8 cellular contexts compared by ENCODE assay signal in the genomic region with DNA sequence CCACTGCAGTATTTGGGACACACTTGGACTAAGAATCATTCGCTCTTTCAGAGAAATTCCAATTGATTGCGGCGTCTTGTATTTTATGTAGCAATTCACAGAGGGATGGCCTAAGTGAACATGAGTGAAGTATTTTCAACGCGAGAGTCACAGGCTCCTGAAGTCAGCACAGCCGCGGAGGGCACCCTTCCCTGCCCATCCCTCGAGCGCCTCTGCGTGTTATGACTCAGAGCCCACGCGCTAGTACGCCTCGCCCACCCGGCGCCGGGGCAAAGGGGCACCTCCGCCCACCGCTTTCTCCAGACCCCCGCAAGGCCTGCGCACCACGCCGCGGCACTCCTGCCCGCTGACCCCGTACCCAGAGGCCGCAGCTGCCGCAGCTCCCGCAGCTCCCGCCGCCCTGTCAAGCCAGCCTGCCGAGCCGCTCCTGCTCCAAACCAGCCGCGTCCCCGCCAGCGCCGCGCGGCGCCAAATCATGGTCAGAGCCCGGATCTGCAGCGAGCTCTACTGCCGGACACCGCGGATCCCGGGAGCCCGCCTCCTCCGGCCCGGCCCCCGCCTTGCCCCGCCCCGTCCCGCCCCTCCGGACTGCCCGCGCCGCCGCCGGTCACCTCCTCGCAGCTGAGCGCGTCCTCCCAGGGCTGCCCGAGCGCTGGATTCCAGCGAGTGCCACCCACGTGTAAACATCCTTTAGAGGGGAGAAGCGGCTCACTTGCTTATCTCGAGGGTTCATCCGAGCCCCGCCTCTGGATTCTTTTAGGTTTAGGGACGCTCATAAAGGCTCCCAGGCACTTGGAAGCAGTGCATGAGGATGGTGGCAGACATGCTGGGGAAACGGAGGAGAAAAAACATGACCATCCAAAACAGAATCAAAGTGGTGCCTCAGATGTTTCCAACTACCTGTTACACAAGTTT. TPM values are rescaled to one million over a fixed set of nuclear protein-coding genes. Genes with fewer than 3 reads are reported as not detected.
DNase-seq lines count a peak whose midpoint lies in the region; ATAC-seq and TF ChIP-seq lines count a peak whose summit lies in the region.

TSS of gene GLRX2 (minus strand) at position 509 of the 915 bp plus-strand sequence. CDS start at position 477, 32 bp downstream.

- peak within 1 kb of the TSS; percentile 61 for H2BK5ac ChIP-seq in trophoblast cell (ENCODE audit: low read depth, low read length, poor library complexity)

- no peaks in the 10 kb centered on the region for H3K27me3 ChIP-seq in cardiac muscle cell
- H3K27me3 ChIP-seq in trophoblast cell (ENCODE audit: insufficient read depth, low read length): no peaks in the 10 kb centered on the region

- peaks cover 18% of the 10 kb centered on the region for H3K4me1 Mint-ChIP-seq in activated naive CD8-positive, alpha-beta T cell treated with anti-CD3 and anti-CD28 coated beads, Interleukin-2, amount 50 U/mL, for 24 hours
- H3K4me1 Mint-ChIP-seq in type B pancreatic cell (ENCODE audit: unreplicated experiment): peaks cover 22% of the 10 kb centered on the region

- H3K4ac ChIP-seq in trophoblast cell (ENCODE audit: low read depth, low read length): no peak within 1 kb of the TSS

- H2AK5ac ChIP-seq in trophoblast cell (ENCODE audit: low read length): no peak within 1 kb of the TSS

- whole genome bisulfite sequencing in trophoblast cell (ENCODE audit: extremely low coverage, insufficient coverage, insufficient read length): no CpG with 5 or more reads among the region's 73 CpGs

- peaks cover 5% of the 10 kb centered on the region for H3K79me2 ChIP-seq in trophoblast cell (ENCODE audit: control insufficient read depth, insufficient read depth, low read length, poor library complexity)

- DNase-seq in NCI-H1048 (lab: John Stamatoyannopoulos, UW) (peak; percentile 54), SW 1271 (lab: John Stamatoyannopoulos, UW) (peak; percentile 24 to 77), cardiac muscle cell (ENCODE audit: low read depth in 1 of 2, low spot score in 1 of 2) (peak; percentile 91), trophoblast cell (peak; percentile 79 to 82), type B pancreatic cell (ENCODE audit: extremely low spot score, unreplicated experiment) (peak; percentile 85)
- DNase-seq in activated naive CD8-positive, alpha-beta T cell treated with anti-CD3 and anti-CD28 coated beads, Interleukin-2, amount 50 U/mL, for 24 hours: peak; percentile 70

- TF ChIP-seq CTCF in GM12874 (IDR thresholded peaks at IDR 0.05; ENCODE audit: insufficient read depth, low read depth, low read length): peak; percentile 10; the same call in 1 of the 2 replicates
- no peak for TF ChIP-seq CTCF in cardiac muscle cell (IDR thresholded peaks at IDR 0.05; ENCODE audit: low read depth, low read length)
- peak; percentile 17 for TF ChIP-seq CTCF in type B pancreatic cell (conservative IDR thresholded peaks at IDR 0.05)

- peak within 1 kb of the TSS; percentile 49 for H3K14ac ChIP-seq in trophoblast cell (ENCODE audit: low read length)

- peak within 1 kb of the TSS; percentile 20 for H4K91ac ChIP-seq in trophoblast cell (ENCODE audit: low read depth, low read length)

- no peak within 1 kb of the TSS for H2BK12ac ChIP-seq in trophoblast cell (ENCODE audit: low read length)

- H3K4me1 ChIP-seq in cardiac muscle cell (ENCODE audit: low read depth) (peaks cover 4% of the 10 kb centered on the region), trophoblast cell (ENCODE audit: control insufficient read depth in 1 of 2, insufficient read depth in 2 of 2, low read length in 2 of 2) (no peaks in the 10 kb centered on the region)

- peak within 1 kb of the TSS; percentile 84 for H3K9ac ChIP-seq in trophoblast cell (ENCODE audit: low read length)

- H3K23ac ChIP-seq in trophoblast cell (ENCODE audit: low read length): no peak within 1 kb of the TSS

- H3K9me3 ChIP-seq in cardiac muscle cell (ENCODE audit: low read depth) (no peaks in the 10 kb centered on the region), trophoblast cell (ENCODE audit: insufficient read depth, low read depth, low read length) (no peaks in the 10 kb centered on the region)

- peak within 1 kb of the TSS; percentile 75 for H3K27ac ChIP-seq in cardiac muscle cell
- H3K27ac ChIP-seq in trophoblast cell (ENCODE audit: low read depth, low read length): peak within 1 kb of the TSS; percentile 76

- H2AFZ ChIP-seq in trophoblast cell (ENCODE audit: insufficient read depth, low read length, poor library complexity): peak within 1 kb of the TSS; percentile 80

- H3K36me3 ChIP-seq in cardiac muscle cell: no peaks in the 10 kb centered on the region
- no peaks in the 10 kb centered on the region for H3K36me3 ChIP-seq in trophoblast cell (ENCODE audit: control insufficient read depth in 1 of 2, insufficient read depth in 2 of 2, low read length in 2 of 2)

- peaks cover 6% of the 10 kb centered on the region for H3K36me3 Mint-ChIP-seq in activated naive CD8-positive, alpha-beta T cell treated with anti-CD3 and anti-CD28 coated beads, Interleukin-2, amount 50 U/mL, for 24 hours (ENCODE audit: low read depth)
- no peaks in the 10 kb centered on the region for H3K36me3 Mint-ChIP-seq in type B pancreatic cell

- H3K18ac ChIP-seq in trophoblast cell (ENCODE audit: low read length): peak within 1 kb of the TSS; percentile 57

- no peaks in the 10 kb centered on the region for H3K9me3 Mint-ChIP-seq in activated naive CD8-positive, alpha-beta T cell treated with anti-CD3 and anti-CD28 coated beads, Interleukin-2, amount 50 U/mL, for 24 hours
- H3K9me3 Mint-ChIP-seq in type B pancreatic cell: no peaks in the 10 kb centered on the region

- H2BK120ac ChIP-seq in trophoblast cell (ENCODE audit: insufficient read depth, low read length, poor library complexity): peak within 1 kb of the TSS; percentile 15

- H3K4me3 ChIP-seq in cardiac muscle cell (peak within 1 kb of the TSS; percentile 70), trophoblast cell (ENCODE audit: low read depth, low read length) (peak within 1 kb of the TSS; percentile 88)

- peaks cover 6% of the 10 kb centered on the region for H3K79me1 ChIP-seq in trophoblast cell (ENCODE audit: low read length)

- H3K4me3 Mint-ChIP-seq in activated naive CD8-positive, alpha-beta T cell treated with anti-CD3 and anti-CD28 coated beads, Interleukin-2, amount 50 U/mL, for 24 hours: peak within 1 kb of the TSS; percentile 91
- H3K4me3 Mint-ChIP-seq in type B pancreatic cell: peak within 1 kb of the TSS; percentile 96

- ATAC-seq in HG02588 (IDR thresholded peaks at IDR 0.05; ENCODE audit: unreplicated experiment): peak; percentile 93
- peak; percentile 91 for ATAC-seq in activated naive CD8-positive, alpha-beta T cell treated with anti-CD3 and anti-CD28 coated beads, Interleukin-2, amount 50 U/mL, for 24 hours

- no peaks in the 10 kb centered on the region for H3K27me3 Mint-ChIP-seq in activated naive CD8-positive, alpha-beta T cell treated with anti-CD3 and anti-CD28 coated beads, Interleukin-2, amount 50 U/mL, for 24 hours
- H3K27me3 Mint-ChIP-seq in type B pancreatic cell: no peaks in the 10 kb centered on the region

- H4K8ac ChIP-seq in trophoblast cell (ENCODE audit: low read depth, low read length): peak within 1 kb of the TSS; percentile 57

- peak within 1 kb of the TSS; percentile 35 for H4K12ac ChIP-seq in trophoblast cell (ENCODE audit: low read depth, low read length)

- H3K27ac Mint-ChIP-seq in activated naive CD8-positive, alpha-beta T cell treated with anti-CD3 and anti-CD28 coated beads, Interleukin-2, amount 50 U/mL, for 24 hours: peak within 1 kb of the TSS; percentile 86
- peak within 1 kb of the TSS; percentile 91 for H3K27ac Mint-ChIP-seq in type B pancreatic cell

- H3K4me2 ChIP-seq in trophoblast cell (ENCODE audit: low read length): peak within 1 kb of the TSS; percentile 97

RNA-seq across cellular contexts. Expression of gene GLRX2, which starts in this region (rescaled TPM):
- total RNA-seq in cardiac muscle cell (5.0 and 7.7 TPM in 2 replicates), type B pancreatic cell (ENCODE audit: low replicate concordance) (13.9 and 18.9 TPM in 2 replicates)
- 21.9 and 24.9 TPM in 2 replicates for polyA plus RNA-seq in cardiac muscle cell
- polyA plus RNA-seq in trophoblast cell (2013): 16.4 and 18.4 TPM in 2 replicates

Comparison
In these comparisons a context has a peak if more than half of its experiments do, and no peak if none do; other contexts are left out.
1. Peak in every context shown above with its lines: DNase-seq, ATAC-seq, H3K4me3 ChIP-seq and H3K27ac ChIP-seq.